In the genomic region with DNA sequence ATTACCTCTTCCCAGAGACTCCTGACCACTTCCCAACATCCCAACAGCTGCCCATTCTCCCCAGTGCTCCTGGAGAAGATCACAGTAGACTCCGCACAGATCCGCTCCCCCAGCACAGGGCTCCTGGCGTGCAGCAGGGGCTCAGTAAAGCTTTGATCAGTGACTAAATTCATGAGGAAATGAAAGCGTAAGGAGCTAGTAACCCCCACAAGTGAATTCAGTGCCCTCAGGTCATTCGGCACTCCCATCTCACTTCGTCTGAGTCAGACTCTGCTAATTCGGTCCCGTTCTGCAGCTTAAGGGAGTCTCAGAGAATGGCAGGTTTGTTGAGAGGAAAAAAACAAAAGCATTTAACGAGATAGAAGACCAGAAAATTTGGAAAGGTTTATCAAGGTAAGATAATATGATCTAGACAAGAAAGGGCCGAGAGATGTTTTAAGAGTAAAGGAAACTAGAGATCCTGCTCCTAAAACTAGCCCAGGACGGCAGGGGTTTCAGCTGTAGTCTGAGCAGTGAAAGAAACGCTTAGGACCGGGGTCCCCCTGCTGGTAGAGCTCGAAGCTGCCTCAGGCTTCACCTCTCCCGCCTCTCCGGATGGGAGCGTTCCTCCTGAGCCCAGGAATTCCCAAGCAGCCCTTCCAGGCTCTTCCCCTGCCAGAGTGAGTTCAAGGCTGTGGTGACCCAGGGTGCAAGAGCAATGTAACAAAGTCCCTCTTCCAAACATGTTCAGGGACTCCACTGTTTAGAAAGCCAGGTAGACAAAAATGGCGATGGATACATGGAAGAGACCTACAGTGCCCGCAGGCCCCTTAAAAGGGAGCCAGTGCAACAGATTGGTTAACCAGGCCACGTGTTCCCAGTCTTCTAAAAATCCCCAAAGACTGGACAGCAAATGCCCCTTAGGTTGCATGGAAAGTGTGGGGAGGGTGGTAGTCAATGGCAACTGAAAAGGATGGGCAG, we compare ENCODE assay signal across 9 cellular contexts.
A peak's percentile ranks its signal among the peaks of the same experiment; 100 is the strongest.
DNase-seq lines count a peak whose midpoint lies in the region; ATAC-seq and TF ChIP-seq lines count a peak whose summit lies in the region.
"Had no signal": no experiment of that assay in that cellular context is flagged by ENCODE, and none has a peak within 500 bp of the region (broad histone marks: within the 10 kb centered on the region; RNA-seq: fewer than 3 reads in every experiment).

No MANE protein-coding gene starts in this region.

- no peak overlapping the region for H3K27ac ChIP-seq in ovary

- in situ Hi-C loops in GM13976 (cut with MboI; ENCODE audit: low sequenced_read_pairs, unreplicated experiment) = no loop called here

- H3K4me3 ChIP-seq in ovary = peak overlapping the region; percentile 14

- H3K27me3 ChIP-seq in ovary = no peaks in the 10 kb centered on the region

- H3K9me3 Mint-ChIP-seq in activated CD8-positive, alpha-beta T cell treated with anti-CD3 and anti-CD28 coated beads, Interleukin-2, amount 10 ng/mL, durations not matched to agents 7 days and 5 days (ENCODE audit: insufficient read depth) = no peaks in the 10 kb centered on the region
- no peaks in the 10 kb centered on the region for H3K9me3 Mint-ChIP-seq in stimulated activated memory B cell treated with anti-CD40 and anti-IgM and Interleukin-4, amounts not matched to agents 10 μg/mL and 1 μg/mL and 100 μg/mL, for 72 hours
- H3K9me3 Mint-ChIP-seq: T-helper 1 cell treated with Interleukin-12 subunit alpha and Interleukin-12 subunit beta and Interleukin-4 antibody, amounts not matched to agents 30 μg/mL and 1 μg/mL, for 36 hours had no signal

- H3K4me3 Mint-ChIP-seq in activated CD8-positive, alpha-beta T cell treated with anti-CD3 and anti-CD28 coated beads, Interleukin-2, amount 10 ng/mL, durations not matched to agents 7 days and 5 days = no peak overlapping the region
- H3K4me3 Mint-ChIP-seq in stimulated activated memory B cell treated with anti-CD40 and anti-IgM and Interleukin-4, amounts not matched to agents 10 μg/mL and 1 μg/mL and 100 μg/mL, for 72 hours = no peak overlapping the region
- H3K4me3 Mint-ChIP-seq: T-helper 1 cell treated with Interleukin-12 subunit alpha and Interleukin-12 subunit beta and Interleukin-4 antibody, amounts not matched to agents 30 μg/mL and 1 μg/mL, for 36 hours had no signal

- no peaks in the 10 kb centered on the region for H3K9me3 ChIP-seq in ovary

- no peaks in the 10 kb centered on the region for H3K36me3 Mint-ChIP-seq in activated CD8-positive, alpha-beta T cell treated with anti-CD3 and anti-CD28 coated beads, Interleukin-2, amount 10 ng/mL, durations not matched to agents 7 days and 5 days (ENCODE audit: low read depth)
- no peaks in the 10 kb centered on the region for H3K36me3 Mint-ChIP-seq in stimulated activated memory B cell treated with anti-CD40 and anti-IgM and Interleukin-4, amounts not matched to agents 10 μg/mL and 1 μg/mL and 100 μg/mL, for 72 hours

- TF ChIP-seq CTCF in AG09319 (IDR thresholded peaks at IDR 0.05; ENCODE audit: low read depth, low read length) = peak; percentile 94
- TF ChIP-seq CTCF in GM13976 (IDR thresholded peaks at IDR 0.05; ENCODE audit: borderline replicate concordance, control extremely low read depth, extremely low read depth, insufficient read depth, missing control alignments) = peak; percentile 36
- TF ChIP-seq CTCF in ovary (IDR thresholded peaks at IDR 0.05) = peak; percentile 86 to 88 (median 86)

- no peaks in the 10 kb centered on the region for H3K4me1 Mint-ChIP-seq in activated CD8-positive, alpha-beta T cell treated with anti-CD3 and anti-CD28 coated beads, Interleukin-2, amount 10 ng/mL, durations not matched to agents 7 days and 5 days (ENCODE audit: low read depth)
- H3K4me1 Mint-ChIP-seq in stimulated activated memory B cell treated with anti-CD40 and anti-IgM and Interleukin-4, amounts not matched to agents 10 μg/mL and 1 μg/mL and 100 μg/mL, for 72 hours = peaks cover 7% of the 10 kb centered on the region

- H3K27ac Mint-ChIP-seq in activated CD8-positive, alpha-beta T cell treated with anti-CD3 and anti-CD28 coated beads, Interleukin-2, amount 10 ng/mL, durations not matched to agents 7 days and 5 days = no peak overlapping the region
- H3K27ac Mint-ChIP-seq in stimulated activated memory B cell treated with anti-CD40 and anti-IgM and Interleukin-4, amounts not matched to agents 10 μg/mL and 1 μg/mL and 100 μg/mL, for 72 hours = no peak overlapping the region
- H3K27ac Mint-ChIP-seq: T-helper 1 cell treated with Interleukin-12 subunit alpha and Interleukin-12 subunit beta and Interleukin-4 antibody, amounts not matched to agents 30 μg/mL and 1 μg/mL, for 36 hours had no signal

- H3K4me1 ChIP-seq in ovary (ENCODE audit: insufficient read depth) = peaks cover 3% of the 10 kb centered on the region

- 20 to 25% (median 21%) methylated on average over 20 of the region's 20 CpGs for WGBS in ovary, 3 donors

- peak; percentile 96 for ATAC-seq in HG02870 (IDR thresholded peaks at IDR 0.05; ENCODE audit: unreplicated experiment)
- peak; percentile 76 for ATAC-seq in activated CD8-positive, alpha-beta T cell treated with anti-CD3 and anti-CD28 coated beads, Interleukin-2, amount 10 ng/mL, durations not matched to agents 7 days and 5 days
- ATAC-seq in stimulated activated memory B cell treated with anti-CD40 and anti-IgM and Interleukin-4, amounts not matched to agents 10 μg/mL and 1 μg/mL and 100 μg/mL, for 72 hours = no peak

- H3K36me3 ChIP-seq in ovary = no peaks in the 10 kb centered on the region

- POLR2A ChIA-PET in activated CD8-positive, alpha-beta T cell treated with anti-CD3 and anti-CD28 coated beads, Interleukin-2, amount 10 ng/mL, durations not matched to agents 7 days and 5 days (lab: Charles Lee) = no interaction called here

- DNase-seq in AG09319 (ENCODE audit: extremely low read depth, low read depth) (peak; percentile 53), GM13976 (ENCODE audit: low spot score) (peak; percentile 57), NCI-H1694 (lab: John Stamatoyannopoulos, UW) (peak; percentile 43), head of caudate nucleus (peak; percentile 80 to 95 (median 90)), ovary (peak; percentile 79 to 90 (median 88))
- peak; percentile 29 for DNase-seq in activated CD8-positive, alpha-beta T cell treated with anti-CD3 and anti-CD28 coated beads, Interleukin-2, amount 10 ng/mL, durations not matched to agents 7 days and 5 days

- TF ChIP-seq POLR2A in ovary (IDR thresholded peaks at IDR 0.05) = no peak

- intact Hi-C loops in head of caudate nucleus (cut with DNase I) (loop anchor here (5.0 to 10.0 kb wide), 3 partner anchors 125 to 242 kb away; a partner anchor contains a TSS), ovary (cut with DNase I) (loop anchor here in 3 of 4 donors (5.0 to 10.0 kb wide), 7 partner anchors 145 to 452 kb away; a partner anchor contains a TSS)

- H3K27me3 Mint-ChIP-seq in activated CD8-positive, alpha-beta T cell treated with anti-CD3 and anti-CD28 coated beads, Interleukin-2, amount 10 ng/mL, durations not matched to agents 7 days and 5 days (ENCODE audit: low read depth) = peaks cover 9% of the 10 kb centered on the region
- H3K27me3 Mint-ChIP-seq in stimulated activated memory B cell treated with anti-CD40 and anti-IgM and Interleukin-4, amounts not matched to agents 10 μg/mL and 1 μg/mL and 100 μg/mL, for 72 hours = peaks cover 33% of the 10 kb centered on the region

- CTCF ChIA-PET in activated CD8-positive, alpha-beta T cell treated with anti-CD3 and anti-CD28 coated beads, Interleukin-2, amount 10 ng/mL, durations not matched to agents 7 days and 5 days (lab: Charles Lee) = interaction anchor here (0.9 to 1.1 kb wide), 4 partner anchors 9 to 1696 kb away, joined by 3 to 8 read pairs (median 4); no protein-coding TSS in a partner anchor

- TF ChIP-seq EP300 in ovary (IDR thresholded peaks at IDR 0.05) = no peak

Comparison
In these comparisons a context has a peak if more than half of its experiments do, and no peak if none do; other contexts are left out.
1. DNase-seq: peak in every context shown above with its lines; median percentile 90 in head of caudate nucleus; 88 in ovary; 57 in GM13976; 53 in AG09319; 43 in NCI-H1694; 29 in activated CD8-positive, alpha-beta T cell treated with anti-CD3 and anti-CD28 coated beads, Interleukin-2, amount 10 ng/mL, durations not matched to agents 7 days and 5 days.
2. CTCF ChIP-seq: peak in every context shown above with its lines; median percentile 94 in AG09319; 86 in ovary; 36 in GM13976.